In genomic region chr2:174336403-174337336, GRCh38 we compare ENCODE assay signal across 7 cellular contexts. TPM values are rescaled to one million over a fixed set of nuclear protein-coding genes. Genes with fewer than 3 reads are reported as not detected.
A peak's percentile ranks its signal among the peaks of the same experiment; 100 is the strongest.
DNase-seq lines count a peak whose midpoint lies in the region; ATAC-seq, FAIRE-seq and TF ChIP-seq lines count a peak whose summit lies in the region.

No MANE protein-coding gene starts in this region.

- peaks cover 17% of the 10 kb centered on the region for H3K9me3 Mint-ChIP-seq in astrocyte (ENCODE audit: unreplicated experiment)

- 2% methylated on average over 113 of the region's 113 CpGs for WGBS in urinary bladder

- H3K9ac ChIP-seq in astrocyte (ENCODE audit: low read length): no peak overlapping the region

- H3K36me3 ChIP-seq in astrocyte (ENCODE audit: insufficient read depth, low read length) (no peaks in the 10 kb centered on the region), urinary bladder (ENCODE audit: insufficient read depth) (no peaks in the 10 kb centered on the region)

- peak overlapping the region; percentile 67 for H2AFZ ChIP-seq in astrocyte (ENCODE audit: low read depth, low read length)

- peaks cover 94% of the 10 kb centered on the region for H3K27me3 ChIP-seq in astrocyte (ENCODE audit: insufficient read depth, low read length)

- H3K27me3 Mint-ChIP-seq in astrocyte (ENCODE audit: low read depth, unreplicated experiment): peaks cover 65% of the 10 kb centered on the region

- H3K27ac ChIP-seq in astrocyte (ENCODE audit: low read depth, low read length): no peak overlapping the region
- no peak overlapping the region for H3K27ac ChIP-seq in urinary bladder (ENCODE audit: low read depth)

- H3K36me3 Mint-ChIP-seq in astrocyte (ENCODE audit: low read depth, unreplicated experiment): peaks cover 2% of the 10 kb centered on the region

- peak overlapping the region; percentile 71 for H3K4me2 ChIP-seq in astrocyte (ENCODE audit: low read length)

- H3K4me1 ChIP-seq in astrocyte (ENCODE audit: insufficient read depth, low read length): peaks cover 9% of the 10 kb centered on the region
- H3K4me1 ChIP-seq in urinary bladder (ENCODE audit: insufficient read depth): no peaks in the 10 kb centered on the region

- no peak overlapping the region for H3K27ac Mint-ChIP-seq in astrocyte (ENCODE audit: unreplicated experiment)

- no peak for FAIRE-seq in astrocyte (lab: Jason Lieb, UNC)

- TF ChIP-seq CTCF in GM12864 (IDR thresholded peaks at IDR 0.05; ENCODE audit: low read depth, low read length, missing control alignments) (no peak), astrocyte (IDR thresholded peaks at IDR 0.05; ENCODE audit: insufficient read depth, low read depth, low read length) (no peak)

- H3K79me2 ChIP-seq in astrocyte (ENCODE audit: insufficient read depth, low read length): no peaks in the 10 kb centered on the region

- ATAC-seq in HG02759 (IDR thresholded peaks at IDR 0.05; ENCODE audit: unreplicated experiment) (peak; percentile 60), left lobe of liver (peak; percentile 46)

- H3K4me1 Mint-ChIP-seq in astrocyte (ENCODE audit: low read depth, unreplicated experiment): peaks cover 14% of the 10 kb centered on the region

- no peaks in the 10 kb centered on the region for H3K9me3 ChIP-seq in astrocyte (ENCODE audit: insufficient read depth, low read depth, low read length)

- H3K4me3 Mint-ChIP-seq in astrocyte (ENCODE audit: unreplicated experiment): no peak overlapping the region

- no peak for DNase-seq in GM12864 (ENCODE audit: low read depth)
- peak; percentile 44 for DNase-seq in NCI-H774 (lab: John Stamatoyannopoulos, UW)
- no peak for DNase-seq in astrocyte (ENCODE audit: low read depth)
- no peak for DNase-seq in left lobe of liver (ENCODE audit: low spot score)
- no peak for DNase-seq in medulla oblongata (ENCODE audit: extremely low spot score)

- peaks cover 40% of the 10 kb centered on the region for H4K20me1 ChIP-seq in astrocyte (ENCODE audit: insufficient read depth, low read length)

- H3K4me3 ChIP-seq in GM12864 (ENCODE audit: low read depth, low read length) (peak overlapping the region; percentile 30), astrocyte (ENCODE audit: insufficient read depth, low read depth, low read length) (no peak overlapping the region), urinary bladder (ENCODE audit: low read depth, low read length) (peak overlapping the region; percentile 23)

RNA-seq across cellular contexts. Expression of gene SP9, which starts 1.9 kb away (rescaled TPM):
- not detected in 2 replicates for total RNA-seq in astrocyte
- total RNA-seq in left lobe of liver: not detected
- not detected for total RNA-seq in urinary bladder
- polyA plus RNA-seq in urinary bladder: not detected

RNA-seq across cellular contexts. Expression of gene SCRN3, which starts 58.9 kb away (rescaled TPM):
- total RNA-seq in astrocyte: 18.5 and 20.1 TPM in 2 replicates
- total RNA-seq in left lobe of liver: 17.8 TPM
- 46.8 TPM for total RNA-seq in urinary bladder
- polyA plus RNA-seq in urinary bladder: 20.8 TPM
